In genomic region chr7:27205325-27206280, GRCh38 we compare ENCODE assay signal across 12 cellular contexts. TPM values are rescaled to one million over a fixed set of nuclear protein-coding genes. Genes with fewer than 3 reads are reported as not detected.
A peak's percentile ranks its signal among the peaks of the same experiment; 100 is the strongest.
DNase-seq lines count a peak whose midpoint lies in the region; ATAC-seq and TF ChIP-seq lines count a peak whose summit lies in the region.
"Had no signal": no experiment of that assay in that cellular context is flagged by ENCODE, and none has a peak within 500 bp of the region (broad histone marks: within the 10 kb centered on the region; RNA-seq: fewer than 3 reads in every experiment).

No MANE protein-coding gene starts in this region.

- peaks cover 23% of the 10 kb centered on the region for H3K4me1 Mint-ChIP-seq in activated naive CD4-positive, alpha-beta T cell treated with anti-CD3 and anti-CD28 coated beads, Interleukin-2, amount 10 ng/mL, durations not matched to agents 7 days and 5 days
- H3K4me1 Mint-ChIP-seq in activated naive CD4-positive, alpha-beta T cell treated with anti-CD3 and anti-CD28 coated beads for 36 hours (ENCODE audit: low read depth) = peaks cover 39% of the 10 kb centered on the region
- H3K4me1 Mint-ChIP-seq in activated B cell treated with CpG ODN at 0.5 μM for 24 hours = peaks cover 30% of the 10 kb centered on the region

- H3K27me3 ChIP-seq in suprapubic skin = peaks cover 100% of the 10 kb centered on the region

- H3K27me3 Mint-ChIP-seq in activated naive CD4-positive, alpha-beta T cell treated with anti-CD3 and anti-CD28 coated beads, Interleukin-2, amount 10 ng/mL, durations not matched to agents 7 days and 5 days = peaks cover 99% of the 10 kb centered on the region
- H3K27me3 Mint-ChIP-seq in activated naive CD4-positive, alpha-beta T cell treated with anti-CD3 and anti-CD28 coated beads for 36 hours (ENCODE audit: low read depth) = peaks cover 89% of the 10 kb centered on the region
- H3K27me3 Mint-ChIP-seq in activated B cell treated with CpG ODN at 0.5 μM for 24 hours = peaks cover 85% of the 10 kb centered on the region

- no peaks in the 10 kb centered on the region for H3K36me3 Mint-ChIP-seq in activated naive CD4-positive, alpha-beta T cell treated with anti-CD3 and anti-CD28 coated beads, Interleukin-2, amount 10 ng/mL, durations not matched to agents 7 days and 5 days
- no peaks in the 10 kb centered on the region for H3K36me3 Mint-ChIP-seq in activated naive CD4-positive, alpha-beta T cell treated with anti-CD3 and anti-CD28 coated beads for 36 hours (ENCODE audit: low read depth)
- H3K36me3 Mint-ChIP-seq in activated B cell treated with CpG ODN at 0.5 μM for 24 hours (ENCODE audit: low read depth) = no peaks in the 10 kb centered on the region

- POLR2A ChIA-PET in activated B cell treated with CpG ODN at 0.5 μM for 24 hours (lab: Charles Lee) = no interaction called here

- WGBS in suprapubic skin = 17% methylated on average over 47 of the region's 52 CpGs

- H3K4me3 ChIP-seq in mucosa of descending colon (no peak overlapping the region), suprapubic skin (peak overlapping the region; percentile 34)
- H3K4me3 ChIP-seq: BLaER1 treated with 17β-estradiol and CSF1 and Interleukin-3, amounts not matched to agents 10 nM and 100 nM had no signal

- H3K36me3 ChIP-seq in mucosa of descending colon (ENCODE audit: low read depth) = no peaks in the 10 kb centered on the region
- no peaks in the 10 kb centered on the region for H3K36me3 ChIP-seq in suprapubic skin
- H3K36me3 ChIP-seq: BLaER1 treated with 17β-estradiol and CSF1 and Interleukin-3, amounts not matched to agents 10 nM and 100 nM had no signal

- no peaks in the 10 kb centered on the region for H3K9me3 Mint-ChIP-seq in activated naive CD4-positive, alpha-beta T cell treated with anti-CD3 and anti-CD28 coated beads, Interleukin-2, amount 10 ng/mL, durations not matched to agents 7 days and 5 days
- H3K9me3 Mint-ChIP-seq in activated naive CD4-positive, alpha-beta T cell treated with anti-CD3 and anti-CD28 coated beads for 36 hours = no peaks in the 10 kb centered on the region
- no peaks in the 10 kb centered on the region for H3K9me3 Mint-ChIP-seq in activated B cell treated with CpG ODN at 0.5 μM for 24 hours

- no peaks in the 10 kb centered on the region for H3K9me3 ChIP-seq in mucosa of descending colon
- no peaks in the 10 kb centered on the region for H3K9me3 ChIP-seq in suprapubic skin

- no peak for DNase-seq in activated naive CD4-positive, alpha-beta T cell treated with anti-CD3 and anti-CD28 coated beads, Interleukin-2, amount 10 ng/mL, durations not matched to agents 7 days and 5 days
- DNase-seq in activated naive CD4-positive, alpha-beta T cell treated with anti-CD3 and anti-CD28 coated beads for 36 hours = no peak
- DNase-seq in activated B cell treated with CpG ODN at 0.5 μM for 24 hours (no peak), mucosa of descending colon (peak in 2 of 3 donors; percentile 20 to 42), suprapubic skin (ENCODE audit: low spot score in 2 of 2) (no peak), NCI-H1092 (lab: John Stamatoyannopoulos, UW) (no peak), DMS53 treated with DMSO at 0.1 percent for 48 hours (lab: John Stamatoyannopoulos, UW; ENCODE audit: unreplicated experiment) (no peak)
- DNase-seq: activated CD4-positive, alpha-beta T cell treated with anti-CD3 and anti-CD28 coated beads, Interleukin-2, amount 50 U/mL, for 4 hours; Karpas-422; SHP77 had no signal

- H3K4me3 Mint-ChIP-seq in activated naive CD4-positive, alpha-beta T cell treated with anti-CD3 and anti-CD28 coated beads, Interleukin-2, amount 10 ng/mL, durations not matched to agents 7 days and 5 days = peak overlapping the region; percentile 5
- no peak overlapping the region for H3K4me3 Mint-ChIP-seq in activated naive CD4-positive, alpha-beta T cell treated with anti-CD3 and anti-CD28 coated beads for 36 hours
- H3K4me3 Mint-ChIP-seq in activated B cell treated with CpG ODN at 0.5 μM for 24 hours = no peak overlapping the region

- H3K27ac ChIP-seq in suprapubic skin = no peak overlapping the region
- H3K27ac ChIP-seq: BLaER1 treated with 17β-estradiol and CSF1 and Interleukin-3, amounts not matched to agents 10 nM and 100 nM had no signal

- CTCF ChIA-PET in activated naive CD4-positive, alpha-beta T cell treated with anti-CD3 and anti-CD28 coated beads, Interleukin-2, amount 10 ng/mL, durations not matched to agents 7 days and 5 days (lab: Charles Lee) = interaction anchor here (1.7 to 1.8 kb wide), 2 partner anchors 10 to 41 kb away, joined by 5 to 6 read pairs; no protein-coding TSS in a partner anchor
- CTCF ChIA-PET in activated naive CD4-positive, alpha-beta T cell treated with anti-CD3 and anti-CD28 coated beads for 36 hours (lab: Charles Lee) = interaction anchor here (1.0 kb wide), 1 partner anchor 8 kb away, joined by 3 read pairs; no protein-coding TSS in a partner anchor
- CTCF ChIA-PET in activated B cell treated with CpG ODN at 0.5 μM for 24 hours (lab: Charles Lee) = interaction anchor here (0.7 to 1.8 kb wide), 2 partner anchors 11 to 569 kb away, joined by 3 to 5 read pairs; no protein-coding TSS in a partner anchor

- TF ChIP-seq CTCF in activated B cell treated with CpG ODN at 0.5 μM for 24 hours (IDR thresholded peaks at IDR 0.05) (no peak), mucosa of descending colon (IDR thresholded peaks at IDR 0.05) (no peak), suprapubic skin (IDR thresholded peaks at IDR 0.05) (no peak)

- TF ChIP-seq POLR2A in suprapubic skin (IDR thresholded peaks at IDR 0.05) = no peak

- no peak overlapping the region for H3K27ac Mint-ChIP-seq in activated naive CD4-positive, alpha-beta T cell treated with anti-CD3 and anti-CD28 coated beads, Interleukin-2, amount 10 ng/mL, durations not matched to agents 7 days and 5 days
- H3K27ac Mint-ChIP-seq in activated naive CD4-positive, alpha-beta T cell treated with anti-CD3 and anti-CD28 coated beads for 36 hours = no peak overlapping the region
- H3K27ac Mint-ChIP-seq in activated B cell treated with CpG ODN at 0.5 μM for 24 hours = peak overlapping the region; percentile 26

- intact Hi-C loops in activated naive CD4-positive, alpha-beta T cell treated with anti-CD3 and anti-CD28 coated beads for 36 hours (cut with micrococcal nuclease) = no loop called here
- intact Hi-C loops in activated B cell treated with CpG ODN at 0.5 μM for 24 hours (cut with micrococcal nuclease) = no loop called here
- intact Hi-C loops in mucosa of descending colon (cut with DNase I, micrococcal nuclease) = loop anchor here in 1 of 2 donors (5.0 kb wide), 1 partner anchor 372 kb away; no protein-coding TSS in a partner anchor

- TF ChIP-seq EP300 in suprapubic skin (IDR thresholded peaks at IDR 0.05) = no peak

- no peak for ATAC-seq in activated B cell treated with CpG ODN at 0.5 μM for 24 hours (ENCODE audit: low read depth)
- peak; percentile 25 for ATAC-seq in mucosa of descending colon
- no peak for ATAC-seq in HG03196 (IDR thresholded peaks at IDR 0.05; ENCODE audit: unreplicated experiment)

- H3K4me1 ChIP-seq in mucosa of descending colon (ENCODE audit: low read depth) (peaks cover 13% of the 10 kb centered on the region), suprapubic skin (peaks cover 29% of the 10 kb centered on the region)

RNA-seq across cellular contexts. Expression of gene HOXA13, which starts 5.7 kb away (rescaled TPM):
- not detected for total RNA-seq in activated naive CD4-positive, alpha-beta T cell treated with anti-CD3 and anti-CD28 coated beads for 36 hours
- total RNA-seq in activated B cell treated with CpG ODN at 0.5 μM for 24 hours = not detected in 2 replicates
- 10 to 100 TPM; 28.0 to 54.3 (median 42.2) TPM for total RNA-seq in mucosa of descending colon
- under 1 TPM in 1 of 4 donors, not detected in 3; 0.17 TPM for total RNA-seq in suprapubic skin

RNA-seq across cellular contexts. Expression of gene HOXA11, which starts 20.6 kb away (rescaled TPM):
- not detected for total RNA-seq in activated naive CD4-positive, alpha-beta T cell treated with anti-CD3 and anti-CD28 coated beads for 36 hours
- total RNA-seq in activated B cell treated with CpG ODN at 0.5 μM for 24 hours (not detected in 2 replicates), mucosa of descending colon (10 to 100 TPM in 1 of 3 donors, 1 to 10 TPM in 2; 3.2 to 27.2 (median 5.4) TPM), suprapubic skin (1 to 10 TPM in 1 of 4 donors, under 1 TPM in 2, not detected in 1; 0.34 to 1.2 (median 0.95) TPM)

RNA-seq across cellular contexts. Expression of gene HOXA10, which starts 31.5 kb away (rescaled TPM):
- total RNA-seq in activated naive CD4-positive, alpha-beta T cell treated with anti-CD3 and anti-CD28 coated beads for 36 hours = not detected
- total RNA-seq in activated B cell treated with CpG ODN at 0.5 μM for 24 hours (0.24 TPM in 1 of 2 replicates, not detected in the other), mucosa of descending colon (10 to 100 TPM; 25.0 to 56.9 (median 25.8) TPM), suprapubic skin (1 to 10 TPM; 4.7 to 8.9 (median 6.0) TPM)

RNA-seq across cellular contexts. Expression of gene EVX1, which starts 37.0 kb away (rescaled TPM):
- not detected for total RNA-seq in activated naive CD4-positive, alpha-beta T cell treated with anti-CD3 and anti-CD28 coated beads for 36 hours
- total RNA-seq in activated B cell treated with CpG ODN at 0.5 μM for 24 hours (not detected in 2 replicates), mucosa of descending colon (1 to 10 TPM in 1 of 3 donors, under 1 TPM in 1, not detected in 1; 0.43 to 2.7 TPM), suprapubic skin (not detected)

RNA-seq across cellular contexts. Expression of gene HOXA9, which starts 40.3 kb away (rescaled TPM):
- not detected for total RNA-seq in activated naive CD4-positive, alpha-beta T cell treated with anti-CD3 and anti-CD28 coated beads for 36 hours
- total RNA-seq in activated B cell treated with CpG ODN at 0.5 μM for 24 hours (not detected in 2 replicates), mucosa of descending colon (10 to 100 TPM; 22.0 to 27.9 (median 25.0) TPM), suprapubic skin (10 to 100 TPM; 26.7 to 64.8 (median 48.7) TPM)

Comparison
In these comparisons a context has a peak if more than half of its experiments do, and no peak if none do; other contexts are left out.
1. DNase-seq: peak in mucosa of descending colon (2 of 3); none in activated naive CD4-positive, alpha-beta T cell treated with anti-CD3 and anti-CD28 coated beads, Interleukin-2, amount 10 ng/mL, durations not matched to agents 7 days and 5 days (single experiment), activated naive CD4-positive, alpha-beta T cell treated with anti-CD3 and anti-CD28 coated beads for 36 hours (single experiment), activated B cell treated with CpG ODN at 0.5 μM for 24 hours (single experiment), suprapubic skin (0 of 2), NCI-H1092 (single experiment) and DMS53 treated with DMSO at 0.1 percent for 48 hours (single experiment).
2. RNA of gene HOXA13, which starts 5.7 kb away (total RNA-seq): 28.0 to 54.3 TPM in mucosa of descending colon; 0.17 TPM in suprapubic skin, not detected in activated naive CD4-positive, alpha-beta T cell treated with anti-CD3 and anti-CD28 coated beads for 36 hours and not detected in activated B cell treated with CpG ODN at 0.5 μM for 24 hours; every median in the first group is over 10 times any median in the second.